ENCODE assay signal across 11 cellular contexts in the genomic region with DNA sequence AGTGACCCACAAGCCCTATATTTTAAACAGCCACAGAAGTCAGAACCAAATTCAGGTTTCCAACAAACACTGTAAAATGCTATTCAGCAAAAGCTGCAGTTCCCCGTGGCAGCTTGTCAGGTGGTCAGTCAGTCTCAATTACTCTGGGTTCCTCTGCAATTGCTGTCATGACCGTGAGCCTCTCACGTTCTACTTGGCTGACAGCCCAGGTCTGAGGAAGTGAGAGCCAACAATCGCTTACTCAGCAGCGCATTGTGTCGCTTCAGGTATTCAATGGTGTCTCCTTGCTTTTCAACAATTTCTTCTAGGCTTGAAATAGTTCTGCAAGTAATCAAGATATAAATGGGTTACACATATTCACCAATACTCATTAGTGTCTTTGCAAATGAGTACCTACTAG.
DNase-seq lines count a peak whose midpoint lies in the region; ATAC-seq and TF ChIP-seq lines count a peak whose summit lies in the region.
"Had no signal": no experiment of that assay in that cellular context is flagged by ENCODE, and none has a peak within 500 bp of the region (broad histone marks: within the 10 kb centered on the region; RNA-seq: fewer than 3 reads in every experiment).

No MANE protein-coding gene starts in this region.

- peak overlapping the region; percentile 39 for H3K4me2 ChIP-seq in MM.1S (ENCODE audit: low read depth, low read length)

- no peaks in the 10 kb centered on the region for H3K9me2 ChIP-seq in MM.1S (replicated peaks; ENCODE audit: insufficient read depth, low read length)

- H3F3A ChIP-seq in MM.1S (ENCODE audit: insufficient read depth, low read length): peaks cover 11% of the 10 kb centered on the region; the same call in 1 of the 2 replicates

- H3K27me3 ChIP-seq in MM.1S (replicated peaks; ENCODE audit: insufficient read depth, low read length): no peaks in the 10 kb centered on the region

- H3K79me2 ChIP-seq in MM.1S (ENCODE audit: low read length): no peaks in the 10 kb centered on the region

- DNase-seq in DMS79 treated with DMSO at 0.1 percent for 48 hours (lab: John Stamatoyannopoulos, UW) (peak; percentile 84), MM.1S (peak; percentile 98), astrocyte of the hippocampus (ENCODE audit: low read depth, low spot score) (peak; percentile 69), kidney glomerular epithelial cell (lab: John Stamatoyannopoulos, UW) (peak; percentile 6), iPS-NIHi7 (ENCODE audit: extremely low spot score) (no peak), GM20000 (ENCODE audit: low spot score) (no peak)
- DNase-seq in activated CD4-positive, CD25-positive, alpha-beta regulatory T cell (lab: John Stamatoyannopoulos, UW): no peak
- DNase-seq: activated CD8-positive, alpha-beta memory T cell treated with anti-CD3 and anti-CD28 coated beads, Interleukin-2, amount 50 U/mL, for 4 hours; CD8-positive, alpha-beta T cell; naive B cell had no signal

- H2AFZ ChIP-seq in MM.1S (ENCODE audit: low read length): no peak overlapping the region

- H3K36me3 ChIP-seq in MM.1S (replicated peaks; ENCODE audit: insufficient read depth, low read length): no peaks in the 10 kb centered on the region

- H3K4me1 ChIP-seq in MM.1S (ENCODE audit: low read length): peaks cover 21% of the 10 kb centered on the region

- peak overlapping the region; percentile 82 for H3K27ac ChIP-seq in MM.1S (ENCODE audit: low read length)

- H3K9ac ChIP-seq in MM.1S (ENCODE audit: low read length): peak overlapping the region; percentile 42; the same call in 1 of the 2 replicates

- ATAC-seq in HG03108 (IDR thresholded peaks at IDR 0.05; ENCODE audit: unreplicated experiment): no peak
- ATAC-seq: CD8-positive, alpha-beta T cell had no signal

- H3K4me3 ChIP-seq in MM.1S (ENCODE audit: low read length): no peak overlapping the region

- H4K20me1 ChIP-seq in MM.1S (ENCODE audit: insufficient read depth, low read length): no peaks in the 10 kb centered on the region

- no peak for TF ChIP-seq CTCF in MM.1S (IDR thresholded peaks at IDR 0.05; ENCODE audit: low read length)
- TF ChIP-seq CTCF in GM20000 (IDR thresholded peaks at IDR 0.05; ENCODE audit: extremely low read depth, missing control alignments): no peak

- no peaks in the 10 kb centered on the region for H3K9me3 ChIP-seq in MM.1S (replicated peaks; ENCODE audit: insufficient read depth, low read length)

Comparison
In these comparisons a context has a peak if more than half of its experiments do, and no peak if none do; other contexts are left out.
1. DNase-seq: peak in DMS79 treated with DMSO at 0.1 percent for 48 hours (single experiment), MM.1S (single experiment), astrocyte of the hippocampus (single experiment) and kidney glomerular epithelial cell (single experiment); none in iPS-NIHi7 (single experiment), GM20000 (single experiment) and activated CD4-positive, CD25-positive, alpha-beta regulatory T cell (0 of 4).